ENCODE assay signal across 14 cellular contexts in the genomic region with DNA sequence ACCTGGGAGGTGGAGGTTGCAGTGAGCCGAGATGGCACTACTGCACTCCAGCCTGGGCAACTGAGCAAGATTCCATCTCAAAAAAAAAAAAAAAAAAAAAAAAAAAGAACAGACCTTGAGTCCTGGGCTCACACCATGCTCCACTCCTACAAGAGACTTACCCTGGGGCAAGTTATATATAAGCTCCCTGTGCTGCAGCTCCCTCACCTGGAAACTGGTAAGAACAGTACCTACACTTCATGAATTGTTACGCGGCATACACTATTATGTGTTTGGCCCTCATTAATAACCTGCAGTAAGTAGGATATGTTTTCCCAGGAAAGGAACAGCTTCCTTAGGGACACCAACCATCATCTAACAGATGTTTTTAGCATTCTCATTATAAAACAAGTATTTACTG.
DNase-seq lines count a peak whose midpoint lies in the region; ATAC-seq and TF ChIP-seq lines count a peak whose summit lies in the region.
"Had no signal": no experiment of that assay in that cellular context is flagged by ENCODE, and none has a peak within 500 bp of the region (broad histone marks: within the 10 kb centered on the region; RNA-seq: fewer than 3 reads in every experiment).

No MANE protein-coding gene starts in this region.

- TF ChIP-seq CTCF in epithelial cell of proximal tubule (conservative IDR thresholded peaks at IDR 0.05; ENCODE audit: low read depth, low read length) (peak; percentile 52), thyroid gland (IDR thresholded peaks at IDR 0.05) (peak in 4 of 6 experiments; percentile 22 to 39 (median 32)), prostate gland (IDR thresholded peaks at IDR 0.05) (peak in 2 of 4 experiments; percentile 23 to 42)

- H3K27ac ChIP-seq in thyroid gland (no peak overlapping the region), prostate gland (no peak overlapping the region)
- H3K27ac ChIP-seq: HL-60, ovary had no signal

- no peak for TF ChIP-seq POLR2A in thyroid gland (IDR thresholded peaks at IDR 0.05)
- no peak for TF ChIP-seq POLR2A in prostate gland (IDR thresholded peaks at IDR 0.05)

- H3K36me3 ChIP-seq in thyroid gland (no peaks in the 10 kb centered on the region), prostate gland (no peaks in the 10 kb centered on the region)
- H3K36me3 ChIP-seq: ovary had no signal

- H3K9me3 ChIP-seq in thyroid gland = no peaks in the 10 kb centered on the region
- no peaks in the 10 kb centered on the region for H3K9me3 ChIP-seq in prostate gland
- H3K9me3 ChIP-seq: ovary had no signal

- 93 to 94% methylated on average over 3 of the region's 3 CpGs for WGBS in thyroid gland, 2 donors
- 91% methylated on average over 3 of the region's 3 CpGs for whole genome bisulfite sequencing in prostate gland

- no peak overlapping the region for H3K4me3 ChIP-seq in epithelial cell of proximal tubule (ENCODE audit: low read depth, low read length)
- H3K4me3 ChIP-seq in thyroid gland (replicated peaks in 1 of 3) = no peak overlapping the region
- H3K4me3 ChIP-seq in prostate gland = no peak overlapping the region
- H3K4me3 ChIP-seq: ovary had no signal

- intact Hi-C loops in Right ventricle myocardium inferior (cut with DNase I) = loop anchor here (1.0 kb wide), 1 partner anchor 53 kb away; no protein-coding TSS in a partner anchor
- intact Hi-C loops in left cardiac atrium (cut with DNase I) = no loop called here
- intact Hi-C loops in thyroid gland (cut with DNase I) = loop anchor here (10.0 kb wide), 1 partner anchor 50 kb away; no protein-coding TSS in a partner anchor
- intact Hi-C loops in sciatic nerve (cut with DNase I) = loop anchor here (10.0 kb wide), 1 partner anchor 510 kb away; no protein-coding TSS in a partner anchor
- intact Hi-C loops in prostate gland (cut with DNase I) = no loop called here

- no peak for DNase-seq in Right ventricle myocardium inferior (ENCODE audit: missing footprints)
- no peak for DNase-seq in left cardiac atrium
- peak; percentile 89 for DNase-seq in NCI-H69 (lab: John Stamatoyannopoulos, UW)
- DNase-seq in epithelial cell of proximal tubule (ENCODE audit: low read depth) = no peak
- DNase-seq in thyroid gland = peak; percentile 16 to 18
- no peak for DNase-seq in sciatic nerve (ENCODE audit: low spot score)
- DNase-seq in prostate gland (ENCODE audit: low spot score) = no peak
- DNase-seq: activated effector memory CD4-positive, alpha-beta T cell treated with anti-CD3 and anti-CD28 coated beads, Interleukin-2, amount 50 U/mL, for 16 hours; DMS153; NCI-H187 treated with DMSO at 0.1 percent for 48 hours; ovary; stimulated activated CD4-positive, alpha-beta T cell treated with anti-CD3 and anti-CD28 coated beads, Interleukin-12 subunit alpha, Interleukin-12 subunit beta, amount 100 ng/mL, for 4 hours had no signal

- H3K27me3 ChIP-seq in thyroid gland (no peaks in the 10 kb centered on the region), prostate gland (replicated peaks; ENCODE audit: insufficient read depth) (no peaks in the 10 kb centered on the region)
- H3K27me3 ChIP-seq: ovary had no signal

- ATAC-seq in Right ventricle myocardium inferior = peak; percentile 64
- no peak for ATAC-seq in left cardiac atrium
- no peak for ATAC-seq in sciatic nerve
- no peak for ATAC-seq in HG03108 (IDR thresholded peaks at IDR 0.05; ENCODE audit: unreplicated experiment)

- peaks cover 11 to 12% of the 10 kb centered on the region in 2 donors for H3K4me1 ChIP-seq in thyroid gland
- no peaks in the 10 kb centered on the region for H3K4me1 ChIP-seq in prostate gland (replicated peaks)

Comparison
In these comparisons a context has a peak if more than half of its experiments do, and no peak if none do; other contexts are left out.
1. intact Hi-C loops: an anchor here in Right ventricle myocardium inferior (1.0 kb wide), thyroid gland (10.0 kb wide) and sciatic nerve (10.0 kb wide); none called in left cardiac atrium and prostate gland.
2. DNase-seq: peak in NCI-H69 (single experiment) and thyroid gland (2 of 2); none in Right ventricle myocardium inferior (single experiment), left cardiac atrium (single experiment), epithelial cell of proximal tubule (single experiment), sciatic nerve (single experiment) and prostate gland (single experiment).